In the genomic region with DNA sequence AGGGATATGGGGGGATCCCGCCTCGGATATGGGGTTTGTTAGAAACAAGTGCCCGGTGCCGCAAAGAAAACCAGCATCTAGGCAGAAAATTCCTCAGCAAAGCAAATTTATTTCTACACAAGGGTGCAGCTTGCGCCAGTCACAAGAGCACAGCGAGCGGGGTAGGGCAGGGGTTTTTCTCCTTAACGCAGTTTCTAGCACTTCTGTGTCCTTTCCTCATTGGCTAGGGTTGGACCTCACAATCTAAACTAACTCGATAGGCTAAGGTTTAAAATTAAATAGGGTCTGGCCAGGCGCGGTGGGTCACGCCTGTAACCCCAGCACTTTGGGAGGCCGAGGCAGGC, we compare ENCODE assay signal across 1 cellular context.
TF ChIP-seq lines count a peak whose summit lies in the region.

No MANE protein-coding gene starts in this region.

TF ChIP-seq in H1, 55 proteins besides CTCF, POLR2A, EP300 and RAD21:
- no peak for TF ChIP-seq EZH2 (IDR thresholded peaks at IDR 0.05; ENCODE audit: low read depth, low read length, severe bottlenecking)
